ENCODE assay signal across 1 cellular context in the genomic region with DNA sequence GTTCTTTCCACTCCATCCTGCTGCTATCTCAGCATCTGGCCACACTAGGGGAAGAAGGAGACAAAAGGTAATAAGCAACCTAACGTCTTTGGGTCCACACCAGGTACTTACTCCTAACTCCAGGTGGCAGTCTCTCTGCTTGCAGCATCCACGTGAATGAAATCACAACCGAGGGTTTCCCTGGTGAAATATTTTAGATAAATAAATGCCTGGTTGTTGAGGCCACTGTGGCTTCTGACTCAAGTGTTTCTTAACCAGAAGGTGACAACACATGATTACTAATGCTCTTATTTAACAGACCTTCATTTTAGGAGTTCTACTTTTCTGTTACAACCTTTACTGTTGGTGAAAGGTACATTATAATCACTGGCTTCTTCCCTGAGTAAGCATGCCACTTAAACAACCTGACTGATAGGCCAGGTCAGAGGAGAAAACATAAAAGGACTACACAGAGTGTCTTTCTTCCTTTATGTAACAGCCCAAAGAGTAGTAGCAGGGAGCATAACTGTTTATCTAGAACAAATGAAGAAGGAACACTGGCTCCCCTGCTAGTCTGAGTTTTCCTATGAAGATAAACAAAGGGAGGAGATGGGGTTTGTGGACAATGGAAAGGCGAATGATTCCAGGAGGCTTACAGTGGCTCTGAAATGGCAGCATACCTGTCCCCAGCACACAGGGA.
TF ChIP-seq lines count a peak whose summit lies in the region.

No MANE protein-coding gene starts in this region.

TF ChIP-seq in Ishikawa, 13 proteins besides CTCF, POLR2A, EP300 and RAD21:
- TF ChIP-seq REST (IDR thresholded peaks at IDR 0.05; ENCODE audit: low read depth) (no peak), ZBTB7A (IDR thresholded peaks at IDR 0.05; ENCODE audit: low read depth) (no peak), USF1 (IDR thresholded peaks at IDR 0.05) (no peak), TAF1 (IDR thresholded peaks at IDR 0.05; ENCODE audit: low read depth) (no peak), EGR1 (IDR thresholded peaks at IDR 0.05) (no peak), CREB1 (IDR thresholded peaks at IDR 0.05; ENCODE audit: low read depth) (no peak), YY1 (IDR thresholded peaks at IDR 0.05; ENCODE audit: low read depth) (no peak)
